1 cellular context compared by ENCODE assay signal in the genomic region with DNA sequence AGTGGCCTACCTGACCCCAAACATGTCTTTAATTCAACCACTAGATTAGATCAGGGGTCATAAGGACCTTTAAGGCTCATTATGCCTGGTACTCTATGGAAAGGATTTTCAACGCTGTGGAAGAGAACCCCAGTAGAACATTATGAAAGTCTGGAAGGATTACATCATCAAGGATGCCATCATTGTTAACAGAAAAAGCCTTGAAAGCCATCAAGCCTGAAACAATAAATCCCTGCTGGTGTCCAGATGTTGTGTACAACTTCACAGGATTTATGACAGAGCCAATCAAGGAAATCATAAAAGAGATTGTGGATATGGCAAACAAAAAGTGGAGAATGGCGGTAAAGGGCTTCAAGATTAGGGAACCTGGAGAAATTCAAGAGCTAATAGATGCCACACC.
TF ChIP-seq lines count a peak whose summit lies in the region.

No MANE protein-coding gene starts in this region.

TF ChIP-seq in HEK293, 187 proteins besides CTCF, POLR2A, EP300 and RAD21:
- TF ChIP-seq KLF10 (tag by site-specific recombination; IDR thresholded peaks at IDR 0.05) (no peak), ZBTB21 (tag by site-specific recombination; IDR thresholded peaks at IDR 0.05) (no peak)
- TF ChIP-seq, protein P1, sequence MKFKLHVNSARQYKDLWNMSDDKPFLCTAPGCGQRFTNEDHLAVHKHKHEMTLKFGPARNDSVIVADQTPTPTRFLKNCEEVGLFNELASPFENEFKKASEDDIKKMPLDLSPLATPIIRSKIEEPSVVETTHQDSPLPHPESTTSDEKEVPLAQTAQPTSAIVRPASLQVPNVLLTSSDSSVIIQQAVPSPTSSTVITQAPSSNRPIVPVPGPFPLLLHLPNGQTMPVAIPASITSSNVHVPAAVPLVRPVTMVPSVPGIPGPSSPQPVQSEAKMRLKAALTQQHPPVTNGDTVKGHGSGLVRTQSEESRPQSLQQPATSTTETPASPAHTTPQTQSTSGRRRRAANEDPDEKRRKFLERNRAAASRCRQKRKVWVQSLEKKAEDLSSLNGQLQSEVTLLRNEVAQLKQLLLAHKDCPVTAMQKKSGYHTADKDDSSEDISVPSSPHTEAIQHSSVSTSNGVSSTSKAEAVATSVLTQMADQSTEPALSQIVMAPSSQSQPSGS (tag by site-specific recombination; IDR thresholded peaks at IDR 0.05; ENCODE audit: low read depth) = peak; percentile 69
- TF ChIP-seq, protein P2, sequence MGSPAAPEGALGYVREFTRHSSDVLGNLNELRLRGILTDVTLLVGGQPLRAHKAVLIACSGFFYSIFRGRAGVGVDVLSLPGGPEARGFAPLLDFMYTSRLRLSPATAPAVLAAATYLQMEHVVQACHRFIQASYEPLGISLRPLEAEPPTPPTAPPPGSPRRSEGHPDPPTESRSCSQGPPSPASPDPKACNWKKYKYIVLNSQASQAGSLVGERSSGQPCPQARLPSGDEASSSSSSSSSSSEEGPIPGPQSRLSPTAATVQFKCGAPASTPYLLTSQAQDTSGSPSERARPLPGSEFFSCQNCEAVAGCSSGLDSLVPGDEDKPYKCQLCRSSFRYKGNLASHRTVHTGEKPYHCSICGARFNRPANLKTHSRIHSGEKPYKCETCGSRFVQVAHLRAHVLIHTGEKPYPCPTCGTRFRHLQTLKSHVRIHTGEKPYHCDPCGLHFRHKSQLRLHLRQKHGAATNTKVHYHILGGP (tag by site-specific recombination; IDR thresholded peaks at IDR 0.05) = 0 out of 2 replicates have a peak, but pooled peaks have one; percentile 42
